Comparison of ENCODE assay signal across 8 cellular contexts in the genomic region with DNA sequence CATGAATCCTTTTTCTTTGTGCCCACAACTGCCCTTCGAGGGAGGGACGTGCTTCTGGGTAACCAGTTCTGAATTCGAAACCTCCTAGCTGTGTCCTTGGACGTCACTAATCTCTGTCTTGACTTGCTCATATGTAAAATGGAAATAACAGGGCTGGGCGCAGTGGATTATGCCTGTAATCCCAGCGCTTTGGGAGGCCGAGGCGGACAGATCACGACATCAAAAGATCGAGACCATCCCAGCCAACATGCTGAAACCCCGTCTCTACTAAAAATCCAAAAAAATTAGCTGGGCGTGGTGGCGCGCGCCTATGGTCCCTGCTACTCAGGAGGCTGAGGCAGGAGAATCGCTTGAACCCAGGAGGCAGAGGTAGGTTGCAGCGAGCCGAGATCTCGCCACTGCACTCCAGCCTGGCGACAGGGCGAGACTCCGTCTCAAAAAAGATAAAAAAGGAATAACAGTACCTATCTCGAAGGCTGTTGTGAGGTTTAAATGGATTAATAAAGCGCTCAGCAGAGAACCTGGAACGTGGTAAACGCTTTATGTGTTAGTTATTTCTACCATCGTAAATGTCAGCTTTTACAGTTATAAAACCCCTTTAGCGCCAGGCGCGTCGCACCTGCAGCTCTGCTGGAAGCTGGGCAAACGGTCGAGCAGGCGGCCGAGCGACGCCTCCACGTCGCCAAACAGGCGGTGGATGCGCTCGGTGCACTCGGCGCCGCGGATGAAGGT. TPM values are rescaled to one million over a fixed set of nuclear protein-coding genes. Genes with fewer than 3 reads are reported as not detected.
DNase-seq lines count a peak whose midpoint lies in the region; ATAC-seq and TF ChIP-seq lines count a peak whose summit lies in the region.

No MANE protein-coding gene starts in this region.

- ATAC-seq in stimulated activated effector memory CD8-positive, alpha-beta T cell treated with anti-CD3 and anti-CD28 coated beads, Interleukin-12 subunit alpha, Interleukin-12 subunit beta, amount 100 ng/mL, for 72 hours: no peak
- no peak for ATAC-seq in GM19463 (IDR thresholded peaks at IDR 0.05; ENCODE audit: unreplicated experiment)
- no peak for ATAC-seq in sciatic nerve
- no peak for ATAC-seq in HG02759 (IDR thresholded peaks at IDR 0.05; ENCODE audit: unreplicated experiment)

- H3K4me3 ChIP-seq in HFF-Myc (replicated peaks; ENCODE audit: low read depth, low read length) (peak overlapping the region; percentile 99), iPS-18c (ENCODE audit: insufficient read depth, low read depth, low read length) (peak overlapping the region; percentile 97)

- peak overlapping the region; percentile 86 for H3K27ac Mint-ChIP-seq in activated T-helper 2 cell treated with anti-CD3 and anti-CD28 coated beads, Interferon-gamma antibody, Interleukin-2, Interleukin-4, amounts not matched to agents 10 μg/mL and 5 μg/mL and 100 μg/mL, durations not matched to agents 14 hours and 24 hours and 36 hours
- peak overlapping the region; percentile 97 for H3K27ac Mint-ChIP-seq in stimulated activated effector memory CD8-positive, alpha-beta T cell treated with anti-CD3 and anti-CD28 coated beads, Interleukin-12 subunit alpha, Interleukin-12 subunit beta, amount 100 ng/mL, for 72 hours

- no peak for TF ChIP-seq CTCF in HFF-Myc (IDR thresholded peaks at IDR 0.05; ENCODE audit: low read depth, low read length, missing control alignments)

- peaks cover 74% of the 10 kb centered on the region for H3K36me3 Mint-ChIP-seq in activated T-helper 2 cell treated with anti-CD3 and anti-CD28 coated beads, Interferon-gamma antibody, Interleukin-2, Interleukin-4, amounts not matched to agents 10 μg/mL and 5 μg/mL and 100 μg/mL, durations not matched to agents 14 hours and 24 hours and 36 hours (ENCODE audit: low read depth)
- H3K36me3 Mint-ChIP-seq in stimulated activated effector memory CD8-positive, alpha-beta T cell treated with anti-CD3 and anti-CD28 coated beads, Interleukin-12 subunit alpha, Interleukin-12 subunit beta, amount 100 ng/mL, for 72 hours: peaks cover 72% of the 10 kb centered on the region

- no peaks in the 10 kb centered on the region for H3K27me3 Mint-ChIP-seq in activated T-helper 2 cell treated with anti-CD3 and anti-CD28 coated beads, Interferon-gamma antibody, Interleukin-2, Interleukin-4, amounts not matched to agents 10 μg/mL and 5 μg/mL and 100 μg/mL, durations not matched to agents 14 hours and 24 hours and 36 hours (ENCODE audit: low read depth)

- peak overlapping the region; percentile 98 for H3K4me3 Mint-ChIP-seq in activated T-helper 2 cell treated with anti-CD3 and anti-CD28 coated beads, Interferon-gamma antibody, Interleukin-2, Interleukin-4, amounts not matched to agents 10 μg/mL and 5 μg/mL and 100 μg/mL, durations not matched to agents 14 hours and 24 hours and 36 hours (ENCODE audit: low read depth)
- H3K4me3 Mint-ChIP-seq in stimulated activated effector memory CD8-positive, alpha-beta T cell treated with anti-CD3 and anti-CD28 coated beads, Interleukin-12 subunit alpha, Interleukin-12 subunit beta, amount 100 ng/mL, for 72 hours: peak overlapping the region; percentile 98

- peaks cover 31% of the 10 kb centered on the region for H3K4me1 Mint-ChIP-seq in activated T-helper 2 cell treated with anti-CD3 and anti-CD28 coated beads, Interferon-gamma antibody, Interleukin-2, Interleukin-4, amounts not matched to agents 10 μg/mL and 5 μg/mL and 100 μg/mL, durations not matched to agents 14 hours and 24 hours and 36 hours (ENCODE audit: low read depth)
- H3K4me1 Mint-ChIP-seq in stimulated activated effector memory CD8-positive, alpha-beta T cell treated with anti-CD3 and anti-CD28 coated beads, Interleukin-12 subunit alpha, Interleukin-12 subunit beta, amount 100 ng/mL, for 72 hours: peaks cover 46% of the 10 kb centered on the region

- DNase-seq in HFF-Myc (ENCODE audit: extremely low read depth, low read depth) (no peak), mucosa of gallbladder (ENCODE audit: low spot score) (no peak), sciatic nerve (ENCODE audit: low spot score) (no peak)
- DNase-seq in activated T-helper 2 cell treated with anti-CD3 and anti-CD28 coated beads, Interferon-gamma antibody, Interleukin-2, Interleukin-4, amounts not matched to agents 10 μg/mL and 5 μg/mL and 100 μg/mL, durations not matched to agents 14 hours and 24 hours and 36 hours (ENCODE audit: low spot score): no peak
- no peak for DNase-seq in stimulated activated effector memory CD8-positive, alpha-beta T cell treated with anti-CD3 and anti-CD28 coated beads, Interleukin-12 subunit alpha, Interleukin-12 subunit beta, amount 100 ng/mL, for 72 hours (ENCODE audit: low spot score in 2 of 2)

- intact Hi-C loops in activated T-helper 2 cell treated with anti-CD3 and anti-CD28 coated beads, Interferon-gamma antibody, Interleukin-2, Interleukin-4, amounts not matched to agents 10 μg/mL and 5 μg/mL and 100 μg/mL, durations not matched to agents 14 hours and 24 hours and 36 hours (cut with micrococcal nuclease): loop anchor here (1.0 to 5.0 kb wide), 5 partner anchors 8 to 414 kb away; a partner anchor contains a TSS
- intact Hi-C loops in sciatic nerve (cut with DNase I): no loop called here

- no peaks in the 10 kb centered on the region for H3K9me3 ChIP-seq in iPS-18c (ENCODE audit: control insufficient read depth, insufficient read depth, low read length)

- no peaks in the 10 kb centered on the region for H3K9me3 Mint-ChIP-seq in activated T-helper 2 cell treated with anti-CD3 and anti-CD28 coated beads, Interferon-gamma antibody, Interleukin-2, Interleukin-4, amounts not matched to agents 10 μg/mL and 5 μg/mL and 100 μg/mL, durations not matched to agents 14 hours and 24 hours and 36 hours
- H3K9me3 Mint-ChIP-seq in stimulated activated effector memory CD8-positive, alpha-beta T cell treated with anti-CD3 and anti-CD28 coated beads, Interleukin-12 subunit alpha, Interleukin-12 subunit beta, amount 100 ng/mL, for 72 hours: no peaks in the 10 kb centered on the region

RNA-seq across cellular contexts. Expression of a gene that starts 0.6 kb away (rescaled TPM):
- 41.5 and 42.9 TPM in 2 replicates for total RNA-seq in activated T-helper 2 cell treated with anti-CD3 and anti-CD28 coated beads, Interferon-gamma antibody, Interleukin-2, Interleukin-4, amounts not matched to agents 10 μg/mL and 5 μg/mL and 100 μg/mL, durations not matched to agents 14 hours and 24 hours and 36 hours
- total RNA-seq in mucosa of gallbladder: 42.7 TPM
- 36.4 TPM for total RNA-seq in sciatic nerve

RNA-seq across cellular contexts. Expression of a gene that starts 0.8 kb away (rescaled TPM):
- total RNA-seq in activated T-helper 2 cell treated with anti-CD3 and anti-CD28 coated beads, Interferon-gamma antibody, Interleukin-2, Interleukin-4, amounts not matched to agents 10 μg/mL and 5 μg/mL and 100 μg/mL, durations not matched to agents 14 hours and 24 hours and 36 hours: 60.5 and 60.8 TPM in 2 replicates
- total RNA-seq in mucosa of gallbladder: 14.7 TPM
- total RNA-seq in sciatic nerve: 10.5 TPM

RNA-seq across cellular contexts. Expression of a gene that starts 8.3 kb away (rescaled TPM):
- 15.5 and 17.8 TPM in 2 replicates for total RNA-seq in activated T-helper 2 cell treated with anti-CD3 and anti-CD28 coated beads, Interferon-gamma antibody, Interleukin-2, Interleukin-4, amounts not matched to agents 10 μg/mL and 5 μg/mL and 100 μg/mL, durations not matched to agents 14 hours and 24 hours and 36 hours
- 13.8 TPM for total RNA-seq in mucosa of gallbladder
- total RNA-seq in sciatic nerve: 6.0 TPM

RNA-seq across cellular contexts. Expression of a gene that starts 12.9 kb away (rescaled TPM):
- total RNA-seq in activated T-helper 2 cell treated with anti-CD3 and anti-CD28 coated beads, Interferon-gamma antibody, Interleukin-2, Interleukin-4, amounts not matched to agents 10 μg/mL and 5 μg/mL and 100 μg/mL, durations not matched to agents 14 hours and 24 hours and 36 hours: 1.8 and 1.9 TPM in 2 replicates
- total RNA-seq in mucosa of gallbladder (1.0 TPM), sciatic nerve (not detected)

RNA-seq across cellular contexts. Expression of a gene that starts 27.6 kb away (rescaled TPM):
- total RNA-seq in activated T-helper 2 cell treated with anti-CD3 and anti-CD28 coated beads, Interferon-gamma antibody, Interleukin-2, Interleukin-4, amounts not matched to agents 10 μg/mL and 5 μg/mL and 100 μg/mL, durations not matched to agents 14 hours and 24 hours and 36 hours: 34.6 and 36.3 TPM in 2 replicates
- 29.8 TPM for total RNA-seq in mucosa of gallbladder
- total RNA-seq in sciatic nerve: 24.8 TPM
